ENCODE assay signal across 26 cellular contexts in the genomic region with DNA sequence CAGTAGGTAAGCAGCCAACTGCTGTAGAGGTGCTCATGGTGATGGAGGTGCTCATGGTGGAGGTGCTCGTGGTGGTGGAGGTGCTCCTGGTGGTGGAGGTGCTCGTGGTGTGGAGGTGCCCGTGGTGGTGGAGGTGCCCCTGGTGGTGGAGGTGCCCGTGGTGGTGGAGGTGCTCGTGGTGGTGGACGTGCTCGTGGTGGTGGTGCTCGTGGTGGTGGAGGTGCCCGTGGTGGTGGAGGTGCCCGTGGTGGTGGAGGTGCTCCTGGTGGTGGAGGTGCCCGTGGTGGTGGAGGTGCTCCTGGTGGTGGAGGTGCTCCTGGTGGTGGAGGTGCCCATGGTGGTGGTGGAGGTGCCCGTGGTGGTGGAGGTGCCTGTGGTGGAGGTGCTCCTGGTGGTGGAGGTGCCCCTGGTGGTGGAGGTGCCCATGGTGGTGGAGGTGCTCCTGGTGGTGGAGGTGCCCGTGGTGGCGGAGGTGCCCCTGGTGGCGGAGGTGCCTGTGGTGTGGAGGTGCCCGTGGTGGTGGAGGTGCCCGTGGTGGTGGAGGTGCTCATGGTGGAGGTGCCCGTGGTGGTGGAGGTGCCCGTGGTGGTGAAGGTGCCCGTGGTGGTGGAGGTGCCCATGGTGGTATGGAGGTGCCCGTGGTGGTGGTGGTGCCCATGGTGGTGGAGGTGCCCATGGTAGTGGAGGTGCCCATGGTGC.
"Had no signal": no experiment of that assay in that cellular context is flagged by ENCODE, and none has a peak within 500 bp of the region (broad histone marks: within the 10 kb centered on the region; RNA-seq: fewer than 3 reads in every experiment).

No MANE protein-coding gene starts in this region.

- DNase-seq: activated B cell treated with CpG ODN at 0.5 μM for 24 hours; activated CD4-positive, alpha-beta memory T cell treated with anti-CD3 and anti-CD28 coated beads, Interleukin-2, amount 10 ng/mL, durations not matched to agents 7 days and 5 days; activated CD4-positive, alpha-beta T cell treated with anti-CD3 and anti-CD28 coated beads, Interleukin-2, amount 10 ng/mL, durations not matched to agents 7 days and 5 days; activated gamma-delta T cell; activated naive CD4-positive, alpha-beta T cell treated with anti-CD3 and anti-CD28 coated beads for 36 hours; activated T-cell treated with anti-CD3 and anti-CD28 coated beads for 4 hours; activated T-cell treated with anti-CD3 and anti-CD28 coated beads, Interleukin-2, amount 50 U/mL, for 48 hours; amygdala; brain microvascular endothelial cell; MV-4-11; NCI-H1092 treated with DMSO at 0.1 percent for 48 hours; NCI-H1436; NCI-H1694 treated with DMSO at 0.1 percent for 48 hours; NCI-H2029 treated with DMSO at 0.1 percent for 48 hours; NCI-H345; NCI-H510A; NCI-H526 treated with DMSO at 0.1 percent for 48 hours; NCI-H82; T-cell; T1000 had no signal

- H3K27ac ChIP-seq: brain microvascular endothelial cell, cardiac muscle cell, KMS-11, SK-N-MC had no signal

- H3K4me1 Mint-ChIP-seq: activated B cell treated with CpG ODN at 0.5 μM for 24 hours; activated CD4-positive, alpha-beta memory T cell treated with anti-CD3 and anti-CD28 coated beads, Interleukin-2, amount 10 ng/mL, durations not matched to agents 7 days and 5 days; activated CD4-positive, alpha-beta T cell treated with anti-CD3 and anti-CD28 coated beads, Interleukin-2, amount 10 ng/mL, durations not matched to agents 7 days and 5 days; activated T-helper 17 cell treated with anti-CD3 and anti-CD28 coated beads, Interleukin-2, amount 50 U/mL, for 72 hours; T-cell had no signal

- H3K27ac Mint-ChIP-seq: activated B cell treated with CpG ODN at 0.5 μM for 24 hours; activated CD4-positive, alpha-beta memory T cell treated with anti-CD3 and anti-CD28 coated beads, Interleukin-2, amount 10 ng/mL, durations not matched to agents 7 days and 5 days; activated CD4-positive, alpha-beta T cell treated with anti-CD3 and anti-CD28 coated beads, Interleukin-2, amount 10 ng/mL, durations not matched to agents 7 days and 5 days; activated naive CD4-positive, alpha-beta T cell treated with anti-CD3 and anti-CD28 coated beads for 36 hours; activated naive CD8-positive, alpha-beta T cell; activated T-helper 17 cell treated with anti-CD3 and anti-CD28 coated beads, Interleukin-2, amount 50 U/mL, for 72 hours; T-cell had no signal

- H3K9me3 Mint-ChIP-seq: activated CD4-positive, alpha-beta T cell treated with anti-CD3 and anti-CD28 coated beads, Interleukin-2, amount 10 ng/mL, durations not matched to agents 7 days and 5 days; activated T-helper 17 cell treated with anti-CD3 and anti-CD28 coated beads, Interleukin-2, amount 50 U/mL, for 72 hours; T-cell had no signal

- H3K4me3 ChIP-seq: cardiac muscle cell, SK-N-MC had no signal

- H3K36me3 Mint-ChIP-seq: activated naive CD8-positive, alpha-beta T cell; T-cell had no signal

- ATAC-seq: activated T-helper 17 cell treated with anti-CD3 and anti-CD28 coated beads, Interleukin-2, amount 50 U/mL, for 72 hours; Right ventricle myocardium inferior; T-cell had no signal

- H3K4me3 Mint-ChIP-seq: activated B cell treated with CpG ODN at 0.5 μM for 24 hours; activated CD4-positive, alpha-beta memory T cell treated with anti-CD3 and anti-CD28 coated beads, Interleukin-2, amount 10 ng/mL, durations not matched to agents 7 days and 5 days; activated CD4-positive, alpha-beta T cell treated with anti-CD3 and anti-CD28 coated beads, Interleukin-2, amount 10 ng/mL, durations not matched to agents 7 days and 5 days; activated naive CD4-positive, alpha-beta T cell treated with anti-CD3 and anti-CD28 coated beads for 36 hours; activated naive CD8-positive, alpha-beta T cell; activated T-helper 17 cell treated with anti-CD3 and anti-CD28 coated beads, Interleukin-2, amount 50 U/mL, for 72 hours; T-cell had no signal

- H3K27me3 Mint-ChIP-seq: activated B cell treated with CpG ODN at 0.5 μM for 24 hours; activated CD4-positive, alpha-beta memory T cell treated with anti-CD3 and anti-CD28 coated beads, Interleukin-2, amount 10 ng/mL, durations not matched to agents 7 days and 5 days; activated CD4-positive, alpha-beta T cell treated with anti-CD3 and anti-CD28 coated beads, Interleukin-2, amount 10 ng/mL, durations not matched to agents 7 days and 5 days had no signal

- H3K36me3 ChIP-seq: brain microvascular endothelial cell, cardiac muscle cell had no signal

- H3K27me3 ChIP-seq: brain microvascular endothelial cell, cardiac muscle cell had no signal
